Comparison of ENCODE assay signal across 14 cellular contexts in genomic region chr12:32542550-32543229, GRCh38.
DNase-seq lines count a peak whose midpoint lies in the region; ATAC-seq and TF ChIP-seq lines count a peak whose summit lies in the region.
"Had no signal": no experiment of that assay in that cellular context is flagged by ENCODE, and none has a peak within 500 bp of the region (broad histone marks: within the 10 kb centered on the region; RNA-seq: fewer than 3 reads in every experiment).

No MANE protein-coding gene starts in this region.

- no peaks in the 10 kb centered on the region for H4K20me1 ChIP-seq in mammary epithelial cell (ENCODE audit: insufficient read depth, low read length)

- no peak for ATAC-seq in upper lobe of right lung
- no peak for ATAC-seq in GM19467 (IDR thresholded peaks at IDR 0.05; ENCODE audit: unreplicated experiment)
- ATAC-seq in GM19452 (IDR thresholded peaks at IDR 0.05; ENCODE audit: unreplicated experiment): no peak

- TF ChIP-seq CTCF in breast epithelium (IDR thresholded peaks at IDR 0.05): no peak
- no peak for TF ChIP-seq CTCF in mammary epithelial cell (conservative IDR thresholded peaks at IDR 0.05 in 1 of 2, IDR thresholded peaks at IDR 0.05 in 1 of 2; ENCODE audit: extremely low read depth in 1 of 2, insufficient read depth in 1 of 2, low read depth in 1 of 2, low read length in 2 of 2)
- TF ChIP-seq CTCF in fibroblast of mammary gland (conservative IDR thresholded peaks at IDR 0.05; ENCODE audit: control insufficient read depth, insufficient read depth, low read depth, low read length): peak; percentile 2
- TF ChIP-seq CTCF in parathyroid adenoma (IDR thresholded peaks at IDR 0.05): no peak
- peak; percentile 6 for TF ChIP-seq CTCF in upper lobe of right lung (IDR thresholded peaks at IDR 0.05)

- H3K4me3 ChIP-seq in breast epithelium (peak overlapping the region in 1 of 3 donors; percentile 21), mammary epithelial cell (replicated peaks in 1 of 3; ENCODE audit: insufficient read depth in 1 of 3, low read depth in 2 of 3, low read length in 3 of 3) (no peak overlapping the region), fibroblast of mammary gland (ENCODE audit: control insufficient read depth, low read depth, low read length) (no peak overlapping the region), parathyroid adenoma (ENCODE audit: low read depth, low read length) (peak overlapping the region; percentile 25), upper lobe of right lung (no peak overlapping the region)

- H3K27me3 ChIP-seq in breast epithelium (no peaks in the 10 kb centered on the region), mammary epithelial cell (ENCODE audit: insufficient read depth, low read length) (no peaks in the 10 kb centered on the region), parathyroid adenoma (ENCODE audit: control insufficient read depth, insufficient read depth, low read length) (no peaks in the 10 kb centered on the region), upper lobe of right lung (no peaks in the 10 kb centered on the region)

- dilution Hi-C loops in mammary epithelial cell (cut with HindIII; ENCODE audit: low sequenced_read_pairs): no loop called here

- H3K9ac ChIP-seq in mammary epithelial cell (ENCODE audit: insufficient read depth, low read length) (no peak overlapping the region), parathyroid adenoma (no peak overlapping the region)

- H3K9me3 ChIP-seq in breast epithelium: no peaks in the 10 kb centered on the region
- no peaks in the 10 kb centered on the region for H3K9me3 ChIP-seq in mammary epithelial cell (replicated peaks; ENCODE audit: insufficient read depth, low read length)
- no peaks in the 10 kb centered on the region for H3K9me3 ChIP-seq in parathyroid adenoma (ENCODE audit: control insufficient read depth, low read length)
- no peaks in the 10 kb centered on the region for H3K9me3 ChIP-seq in upper lobe of right lung

- intact Hi-C loops in breast epithelium (cut with DNase I; ENCODE audit: low total_unique reads) (no loop called here), mammary epithelial cell (cut with micrococcal nuclease) (no loop called here), upper lobe of right lung (cut with DNase I) (no loop called here)

- H3K4me1 ChIP-seq in breast epithelium (peaks cover 0 to 22% of the 10 kb centered on the region in 2 donors), mammary epithelial cell (ENCODE audit: insufficient read depth, low read length) (peaks cover 12% of the 10 kb centered on the region), parathyroid adenoma (peaks cover 44% of the 10 kb centered on the region), upper lobe of right lung (peaks cover 62% of the 10 kb centered on the region)

- TF ChIP-seq POLR2A in breast epithelium (IDR thresholded peaks at IDR 0.05): no peak

- in situ Hi-C loops in mammary epithelial cell (cut with MboI; ENCODE audit: low sequenced_read_pairs in 2 of 2): no loop called here

- H3K79me2 ChIP-seq in mammary epithelial cell (ENCODE audit: insufficient read depth, low read length) (peaks cover 77% of the 10 kb centered on the region), parathyroid adenoma (peaks cover 20% of the 10 kb centered on the region)

- CTCF ChIA-PET in mammary epithelial cell (lab: Charles Lee; ENCODE audit: low non-redundant PET): no interaction called here

- H3K4me2 ChIP-seq in mammary epithelial cell (ENCODE audit: insufficient read depth, low read depth, low read length): no peak overlapping the region
- H3K4me2 ChIP-seq in parathyroid adenoma (ENCODE audit: low read length): peak overlapping the region; percentile 58

- 66% methylated on average over 5 of the region's 6 CpGs for WGBS in mammary epithelial cell (ENCODE audit: low coverage, missing lambda C conversion rate)

- H2AFZ ChIP-seq in mammary epithelial cell (ENCODE audit: low read depth, low read length) (no peak overlapping the region), parathyroid adenoma (no peak overlapping the region)

- BruUV-seq in mammary epithelial cell (replicated peaks; lab: Mats Ljungman, UMichigan): no TSS peak

- peak overlapping the region; percentile 8 to 62 for H3K27ac ChIP-seq in breast epithelium
- no peak overlapping the region for H3K27ac ChIP-seq in mammary epithelial cell (ENCODE audit: insufficient read depth, low read depth, low read length)
- peak overlapping the region; percentile 71 for H3K27ac ChIP-seq in parathyroid adenoma
- peak overlapping the region; percentile 37 for H3K27ac ChIP-seq in upper lobe of right lung
- H3K27ac ChIP-seq: epithelial cell of prostate had no signal

- H3K36me3 ChIP-seq in breast epithelium (no peaks in the 10 kb centered on the region), mammary epithelial cell (ENCODE audit: insufficient read depth, low read length) (no peaks in the 10 kb centered on the region), parathyroid adenoma (ENCODE audit: control insufficient read depth, insufficient read depth, low read length) (no peaks in the 10 kb centered on the region), upper lobe of right lung (no peaks in the 10 kb centered on the region)

- DNase-seq in breast epithelium (ENCODE audit: low spot score in 2 of 2) (no peak), mammary epithelial cell (no peak), fibroblast of mammary gland (ENCODE audit: low read depth) (no peak), upper lobe of right lung (no peak), NCI-H2107 (lab: John Stamatoyannopoulos, UW) (no peak)
- DNase-seq: 8988T; activated naive CD4-positive, alpha-beta T cell treated with Interleukin-2 at 50 U/mL for 16 hours; HFFc6; NCI-H2081; stimulated activated CD4-positive, alpha-beta T cell treated with anti-CD3 and anti-CD28 coated beads, Interleukin-2, amount 100 ng/mL, for 48 hours had no signal

Comparison
In these comparisons a context has a peak if more than half of its experiments do, and no peak if none do; other contexts are left out.
1. CTCF ChIP-seq: peak in fibroblast of mammary gland (single experiment) and upper lobe of right lung (single experiment); none in breast epithelium (0 of 3), mammary epithelial cell (0 of 2) and parathyroid adenoma (single experiment).